Comparison of ENCODE assay signal across 19 cellular contexts in genomic region chr9:75190762-75191161, GRCh38.
"Had no signal": no experiment of that assay in that cellular context is flagged by ENCODE, and none has a peak within 500 bp of the region (broad histone marks: within the 10 kb centered on the region; RNA-seq: fewer than 3 reads in every experiment).

No MANE protein-coding gene starts in this region.

- ATAC-seq: foreskin keratinocyte; naive thymus-derived CD4-positive, alpha-beta T cell; psoas muscle; right cardiac atrium; stimulated activated naive CD8-positive, alpha-beta T cell treated with anti-CD3 and anti-CD28 coated beads, Interleukin-15, amount 100 ng/mL, for 72 hours had no signal

- H3K4me3 Mint-ChIP-seq: central memory CD8-positive, alpha-beta T cell; naive thymus-derived CD4-positive, alpha-beta T cell; stimulated activated naive CD8-positive, alpha-beta T cell treated with anti-CD3 and anti-CD28 coated beads, Interleukin-15, amount 100 ng/mL, for 72 hours had no signal

- H3K36me3 ChIP-seq: ascending aorta, suprapubic skin, transverse colon, vagina had no signal

- H3K4me3 ChIP-seq: ascending aorta, coronary artery, hepatocyte, psoas muscle, skin epidermis, suprapubic skin, transverse colon, vagina had no signal

- H3K27me3 Mint-ChIP-seq: central memory CD8-positive, alpha-beta T cell; stimulated activated naive CD8-positive, alpha-beta T cell treated with anti-CD3 and anti-CD28 coated beads, Interleukin-15, amount 100 ng/mL, for 72 hours had no signal

- DNase-seq: activated naive CD4-positive, alpha-beta T cell treated with Interleukin-2 at 50 U/mL for 16 hours; activated T-cell treated with anti-CD3 and anti-CD28 coated beads, Interleukin-2, amount 50 U/mL, for 1 hour; foreskin keratinocyte; mesenchymal stem cell; psoas muscle; right cardiac atrium; stimulated activated CD4-positive, alpha-beta T cell treated with anti-CD3 and anti-CD28 coated beads, Interleukin-15, amount 100 ng/mL, for 24 hours; stimulated activated CD4-positive, alpha-beta T cell treated with anti-CD3 and anti-CD28 coated beads, Interleukin-2, amount 100 ng/mL, for 48 hours; stimulated activated naive CD8-positive, alpha-beta T cell treated with anti-CD3 and anti-CD28 coated beads, Interleukin-15, amount 100 ng/mL, for 72 hours; transverse colon had no signal

- H3K9me3 Mint-ChIP-seq: activated T-helper 2 cell treated with anti-CD3 and anti-CD28 coated beads, Interferon-gamma antibody, Interleukin-2, Interleukin-4, amounts not matched to agents 10 μg/mL and 5 μg/mL and 100 μg/mL, durations not matched to agents 14 hours and 24 hours and 36 hours; central memory CD8-positive, alpha-beta T cell; stimulated activated naive CD8-positive, alpha-beta T cell treated with anti-CD3 and anti-CD28 coated beads, Interleukin-15, amount 100 ng/mL, for 72 hours had no signal

- H3K4me1 ChIP-seq: ascending aorta, psoas muscle, suprapubic skin, vagina had no signal

- H3K9me3 ChIP-seq: ascending aorta, psoas muscle, suprapubic skin, transverse colon, vagina had no signal

- H3K27ac ChIP-seq: ascending aorta, coronary artery, foreskin keratinocyte, hepatocyte, psoas muscle, skin epidermis, suprapubic skin, transverse colon, vagina had no signal

- H3K27ac Mint-ChIP-seq: activated T-helper 2 cell treated with anti-CD3 and anti-CD28 coated beads, Interferon-gamma antibody, Interleukin-2, Interleukin-4, amounts not matched to agents 10 μg/mL and 5 μg/mL and 100 μg/mL, durations not matched to agents 14 hours and 24 hours and 36 hours; naive thymus-derived CD4-positive, alpha-beta T cell; stimulated activated naive CD8-positive, alpha-beta T cell treated with anti-CD3 and anti-CD28 coated beads, Interleukin-15, amount 100 ng/mL, for 72 hours had no signal
